8 cellular contexts compared by ENCODE assay signal in genomic region chr20:45407067-45407745, GRCh38. TPM values are rescaled to one million over a fixed set of nuclear protein-coding genes. Genes with fewer than 3 reads are reported as not detected.
A peak's percentile ranks its signal among the peaks of the same experiment; 100 is the strongest.
DNase-seq lines count a peak whose midpoint lies in the region; ATAC-seq and TF ChIP-seq lines count a peak whose summit lies in the region.

No MANE protein-coding gene starts in this region.

- H3K36me3 ChIP-seq in breast epithelium = no peaks in the 10 kb centered on the region
- H3K36me3 ChIP-seq in sigmoid colon = peaks cover 0 to 40% (median 21%) of the 10 kb centered on the region in 4 donors

- no peak for TF ChIP-seq CTCF in CD4-positive, alpha-beta T cell (IDR thresholded peaks at IDR 0.05)
- TF ChIP-seq CTCF in breast epithelium (IDR thresholded peaks at IDR 0.05) = no peak
- no peak for TF ChIP-seq CTCF in sigmoid colon (IDR thresholded peaks at IDR 0.05)

- DNase-seq in CD4-positive, alpha-beta T cell = peak in 1 of 10 experiments; percentile 11
- DNase-seq in NCI-H1105 (lab: John Stamatoyannopoulos, UW) = peak; percentile 27
- no peak for DNase-seq in breast epithelium (ENCODE audit: low spot score in 2 of 2)
- DNase-seq in iPS-NIHi7 (ENCODE audit: extremely low spot score) = peak; percentile 45
- peak; percentile 89 for DNase-seq in sigmoid colon
- DNase-seq in NCI-H510A (lab: John Stamatoyannopoulos, UW) = no peak

- no peak for TF ChIP-seq EP300 in sigmoid colon (IDR thresholded peaks at IDR 0.05)

- peak overlapping the region; percentile 65 for H3K27ac ChIP-seq in CD4-positive, alpha-beta T cell (ENCODE audit: low read depth, low read length)
- peak overlapping the region; percentile 93 for H3K27ac ChIP-seq in breast epithelium
- peak overlapping the region; percentile 94 to 99 (median 97) for H3K27ac ChIP-seq in sigmoid colon

- peak; percentile 24 for ATAC-seq in CD4-positive, alpha-beta T cell (ENCODE audit: poor library complexity)
- no peak for ATAC-seq in GM18907 (IDR thresholded peaks at IDR 0.05; ENCODE audit: unreplicated experiment)
- no peak for ATAC-seq in GM21360 (IDR thresholded peaks at IDR 0.05; ENCODE audit: unreplicated experiment)

- POLR2A ChIA-PET in CD4-positive, alpha-beta T cell (lab: Charles Lee) = interaction anchor here (1.2 to 5.7 kb wide), 5 partner anchors 9 to 45 kb away, joined by 3 to 49 read pairs (median 30); partner anchors contain the start of genes PIGT and SYS1

- WGBS in sigmoid colon, 2 donors = 5 to 24% methylated on average over 30 of the region's 30 CpGs

- no peaks in the 10 kb centered on the region for H3K9me3 Mint-ChIP-seq in CD4-positive, alpha-beta T cell

- peak overlapping the region; percentile 91 for H3K4me3 Mint-ChIP-seq in CD4-positive, alpha-beta T cell

- peak overlapping the region; percentile 60 for H3K27ac Mint-ChIP-seq in CD4-positive, alpha-beta T cell

- H3K4me3 ChIP-seq in breast epithelium (peak overlapping the region; percentile 62 to 90 (median 88)), sigmoid colon (peak overlapping the region; percentile 84 to 97 (median 92))

- peaks cover 31% of the 10 kb centered on the region for H3K36me3 Mint-ChIP-seq in CD4-positive, alpha-beta T cell (ENCODE audit: low read depth)

- no peaks in the 10 kb centered on the region for H3K27me3 Mint-ChIP-seq in CD4-positive, alpha-beta T cell

- intact Hi-C loops in CD4-positive, alpha-beta T cell (cut with DNase I, micrococcal nuclease) = loop anchor here in 1 of 2 experiments (2.0 kb wide), 1 partner anchor 44 kb away; the partner anchor contains the start of gene SYS1
- intact Hi-C loops in breast epithelium (cut with DNase I; ENCODE audit: low total_unique reads) = no loop called here
- intact Hi-C loops in sigmoid colon (cut with DNase I) = loop anchor here (2.0 to 10.0 kb wide), 4 partner anchors 34 to 442 kb away; partner anchors contain the start of genes STK4, SYS1 and TOMM34

- H3K4me1 Mint-ChIP-seq in CD4-positive, alpha-beta T cell (ENCODE audit: low read depth) = peaks cover 26% of the 10 kb centered on the region

- no peaks in the 10 kb centered on the region for H3K27me3 ChIP-seq in CD4-positive, alpha-beta T cell (ENCODE audit: control insufficient read depth, insufficient read depth, low read length)
- H3K27me3 ChIP-seq in breast epithelium (no peaks in the 10 kb centered on the region), sigmoid colon (no peaks in the 10 kb centered on the region)

- H3K4me1 ChIP-seq in breast epithelium = no peaks in the 10 kb centered on the region
- peaks cover 0 to 42% (median 25%) of the 10 kb centered on the region in 4 donors for H3K4me1 ChIP-seq in sigmoid colon

- no peaks in the 10 kb centered on the region for H3K9me3 ChIP-seq in CD4-positive, alpha-beta T cell (ENCODE audit: control insufficient read depth, low read length)
- no peaks in the 10 kb centered on the region for H3K9me3 ChIP-seq in breast epithelium
- no peaks in the 10 kb centered on the region for H3K9me3 ChIP-seq in sigmoid colon

- CTCF ChIA-PET in CD4-positive, alpha-beta T cell (lab: Charles Lee) = interaction anchor here (0.9 to 1.3 kb wide), 4 partner anchors 9 to 44 kb away, joined by 3 to 5 read pairs (median 4); partner anchors contain the start of genes PIGT and SYS1

- TF ChIP-seq POLR2A in breast epithelium (IDR thresholded peaks at IDR 0.05) (peak; percentile 16), sigmoid colon (IDR thresholded peaks at IDR 0.05) (peak; percentile 67 to 85)

RNA-seq across cellular contexts. Expression of gene DBNDD2, which starts 0.9 kb away (rescaled TPM):
- 10 to 100 TPM; 13.2 to 15.7 TPM for total RNA-seq in CD4-positive, alpha-beta T cell
- total RNA-seq in breast epithelium (10 to 100 TPM; 32.2 to 49.2 (median 44.5) TPM), sigmoid colon (100 to 1,000 TPM in 3 of 4 donors, 10 to 100 TPM in 1; 99.7 to 111 (median 103) TPM)
- 100 to 1,000 TPM; 112 to 174 (median 137) TPM for polyA plus RNA-seq in sigmoid colon

RNA-seq across cellular contexts. Expression of gene PIGT, which starts 8.7 kb away (rescaled TPM):
- 100 to 1,000 TPM; 157 to 163 TPM for total RNA-seq in CD4-positive, alpha-beta T cell
- total RNA-seq in breast epithelium (100 to 1,000 TPM in 1 of 3 donors, 10 to 100 TPM in 2; 74.1 to 103 (median 76.7) TPM), sigmoid colon (10 to 100 TPM; 49.7 to 66.7 (median 56.1) TPM)
- polyA plus RNA-seq in sigmoid colon = 10 to 100 TPM; 33.0 to 98.7 (median 43.0) TPM

RNA-seq across cellular contexts. Expression of gene TP53TG5, which starts 29.1 kb away (rescaled TPM):
- total RNA-seq in CD4-positive, alpha-beta T cell = under 1 TPM in 1 of 2 experiments, not detected in 1; 0.36 TPM
- total RNA-seq in breast epithelium = 1 to 10 TPM in 1 of 3 donors, not detected in 2; 1.3 TPM
- total RNA-seq in sigmoid colon = under 1 TPM in 1 of 4 donors, not detected in 3; 0.36 TPM
- polyA plus RNA-seq in sigmoid colon = under 1 TPM in 1 of 3 donors, not detected in 2; 0.03 TPM

RNA-seq across cellular contexts. Expression of gene SYS1, which starts 44.2 kb away (rescaled TPM):
- 100 to 1,000 TPM in 1 of 2 experiments, 10 to 100 TPM in 1; 94.8 to 107 TPM for total RNA-seq in CD4-positive, alpha-beta T cell
- total RNA-seq in breast epithelium (10 to 100 TPM; 30.8 to 56.3 (median 47.3) TPM), sigmoid colon (10 to 100 TPM; 44.2 to 58.7 (median 52.2) TPM)
- polyA plus RNA-seq in sigmoid colon = 10 to 100 TPM; 14.4 to 35.6 (median 17.1) TPM

RNA-seq across cellular contexts. Expression of gene SDC4, which starts 59.0 kb away (rescaled TPM):
- 1 to 10 TPM; 1.0 to 1.1 TPM for total RNA-seq in CD4-positive, alpha-beta T cell
- total RNA-seq in breast epithelium (100 to 1,000 TPM in 2 of 3 donors, 10 to 100 TPM in 1; 29.4 to 337 (median 121) TPM), sigmoid colon (100 to 1,000 TPM in 1 of 4 donors, 10 to 100 TPM in 3; 79.9 to 149 (median 88.5) TPM)
- 10 to 100 TPM; 22.2 to 63.9 (median 23.6) TPM for polyA plus RNA-seq in sigmoid colon

Comparison
In these comparisons a context has a peak if more than half of its experiments do, and no peak if none do; other contexts are left out.
1. DNase-seq: peak in NCI-H1105 (single experiment), iPS-NIHi7 (single experiment) and sigmoid colon (single experiment); none in breast epithelium (0 of 2) and NCI-H510A (single experiment).
2. Peak in every context shown above with its lines, with median percentiles within 50 percentile points of each other: H3K27ac ChIP-seq.